Comparison of ENCODE assay signal across 18 cellular contexts in genomic region chr1:10068605-10069294, GRCh38. TPM values are rescaled to one million over a fixed set of nuclear protein-coding genes. Genes with fewer than 3 reads are reported as not detected.
DNase-seq lines count a peak whose midpoint lies in the region; ATAC-seq, FAIRE-seq and TF ChIP-seq lines count a peak whose summit lies in the region.
"Had no signal": no experiment of that assay in that cellular context is flagged by ENCODE, and none has a peak within 500 bp of the region (broad histone marks: within the 10 kb centered on the region; RNA-seq: fewer than 3 reads in every experiment).

No MANE protein-coding gene starts in this region.

- H2BK120ac ChIP-seq in trophoblast cell (ENCODE audit: insufficient read depth, low read length, poor library complexity): no peak overlapping the region

- no peaks in the 10 kb centered on the region for H3K27me3 Mint-ChIP-seq in endodermal cell (ENCODE audit: insufficient read depth)
- H3K27me3 Mint-ChIP-seq in naive thymus-derived CD8-positive, alpha-beta T cell: no peaks in the 10 kb centered on the region
- H3K27me3 Mint-ChIP-seq: CD4-positive, alpha-beta memory T cell had no signal

- no peak overlapping the region for H4K12ac ChIP-seq in trophoblast cell (ENCODE audit: low read depth, low read length)

- FAIRE-seq in urothelium cell line (lab: Jason Lieb, UNC): no peak
- FAIRE-seq: pancreas, RCC 7860 had no signal

- peak overlapping the region; percentile 21 for H2BK5ac ChIP-seq in trophoblast cell (ENCODE audit: low read depth, low read length, poor library complexity)

- H3K36me3 Mint-ChIP-seq in endodermal cell (ENCODE audit: low read depth): peaks cover 20% of the 10 kb centered on the region
- peaks cover 0 to 31% (median 0%) of the 10 kb centered on the region in 3 donors for H3K36me3 Mint-ChIP-seq in naive thymus-derived CD8-positive, alpha-beta T cell

- H3K23ac ChIP-seq in trophoblast cell (ENCODE audit: low read length): no peak overlapping the region

- peaks cover 6% of the 10 kb centered on the region for H3K4me1 Mint-ChIP-seq in endodermal cell
- peaks cover 13 to 30% (median 21%) of the 10 kb centered on the region in 4 donors for H3K4me1 Mint-ChIP-seq in naive thymus-derived CD8-positive, alpha-beta T cell

- H3K18ac ChIP-seq in trophoblast cell (ENCODE audit: low read length): peak overlapping the region; percentile 37

- H3K9ac ChIP-seq in endodermal cell (ENCODE audit: extremely low read depth, low read length, poor library complexity, severe bottlenecking) (no peak overlapping the region), trophoblast cell (ENCODE audit: low read length) (no peak overlapping the region)

- H4K8ac ChIP-seq in trophoblast cell (ENCODE audit: low read depth, low read length): no peak overlapping the region

- H3K79me1 ChIP-seq in trophoblast cell (ENCODE audit: low read length): no peaks in the 10 kb centered on the region

- no peak overlapping the region for H3K4ac ChIP-seq in trophoblast cell (ENCODE audit: low read depth, low read length)

- no peak overlapping the region for H3K27ac Mint-ChIP-seq in endodermal cell
- peak overlapping the region in 1 of 10 donors; percentile 21 for H3K27ac Mint-ChIP-seq in naive thymus-derived CD8-positive, alpha-beta T cell
- H3K27ac Mint-ChIP-seq: activated CD8-positive, alpha-beta T cell treated with anti-CD3 and anti-CD28 coated beads, Interleukin-2, amount 10 ng/mL, durations not matched to agents 7 days and 5 days; activated T-helper 1 cell treated with anti-CD3 and anti-CD28 coated beads, Interleukin-12 subunit alpha, Interleukin-12 subunit beta, Interleukin-2, Interleukin-4 antibody, amounts not matched to agents 30 ng/mL and 10 ng/mL and 1 ng/mL, durations not matched to agents 14 hours and 24 hours and 36 hours had no signal

- peaks cover 9% of the 10 kb centered on the region for H3K4me1 ChIP-seq in right cardiac atrium (ENCODE audit: control insufficient read depth, insufficient read depth, low read length)
- no peaks in the 10 kb centered on the region for H3K4me1 ChIP-seq in endodermal cell (ENCODE audit: control insufficient read depth, insufficient read depth, low read length)
- H3K4me1 ChIP-seq in trophoblast cell (ENCODE audit: control insufficient read depth in 1 of 2, insufficient read depth in 2 of 2, low read length in 2 of 2): peaks cover 7 to 10% of the 10 kb centered on the region in 2 experiments

- H2AFZ ChIP-seq in trophoblast cell (ENCODE audit: insufficient read depth, low read length, poor library complexity): no peak overlapping the region

- no peaks in the 10 kb centered on the region for H3K9me3 Mint-ChIP-seq in endodermal cell
- H3K9me3 Mint-ChIP-seq in naive thymus-derived CD8-positive, alpha-beta T cell: no peaks in the 10 kb centered on the region
- H3K9me3 Mint-ChIP-seq: activated T-helper 1 cell treated with anti-CD3 and anti-CD28 coated beads, Interleukin-12 subunit alpha, Interleukin-12 subunit beta, Interleukin-2, Interleukin-4 antibody, amounts not matched to agents 30 ng/mL and 10 ng/mL and 1 ng/mL, durations not matched to agents 14 hours and 24 hours and 36 hours; CD4-positive, alpha-beta memory T cell had no signal

- ATAC-seq in right cardiac atrium: no peak
- ATAC-seq in left cardiac atrium: no peak
- no peak for ATAC-seq in HG03280 (IDR thresholded peaks at IDR 0.05; ENCODE audit: unreplicated experiment)
- ATAC-seq in naive thymus-derived CD8-positive, alpha-beta T cell: no peak
- ATAC-seq: activated CD8-positive, alpha-beta T cell treated with anti-CD3 and anti-CD28 coated beads, Interleukin-2, amount 10 ng/mL, durations not matched to agents 7 days and 5 days; pancreas had no signal

- POLR2A ChIA-PET in naive thymus-derived CD8-positive, alpha-beta T cell (lab: Charles Lee): no interaction called here

- no peak overlapping the region for H3K4me3 Mint-ChIP-seq in endodermal cell
- H3K4me3 Mint-ChIP-seq in naive thymus-derived CD8-positive, alpha-beta T cell: no peak overlapping the region
- H3K4me3 Mint-ChIP-seq: activated CD8-positive, alpha-beta T cell treated with anti-CD3 and anti-CD28 coated beads, Interleukin-2, amount 10 ng/mL, durations not matched to agents 7 days and 5 days; activated T-helper 1 cell treated with anti-CD3 and anti-CD28 coated beads, Interleukin-12 subunit alpha, Interleukin-12 subunit beta, Interleukin-2, Interleukin-4 antibody, amounts not matched to agents 30 ng/mL and 10 ng/mL and 1 ng/mL, durations not matched to agents 14 hours and 24 hours and 36 hours; CD4-positive, alpha-beta memory T cell had no signal

- 84% methylated on average over 6 of the region's 6 CpGs for WGBS in right cardiac atrium
- 91 to 100% methylated on average over 3 to 6 of the region's 6 CpGs for WGBS in endodermal cell (ENCODE audit: insufficient coverage in 1 of 2, insufficient read length in 1 of 2), 2 experiments
- no CpG with 5 or more reads among the region's 6 CpGs for WGBS in trophoblast cell (ENCODE audit: extremely low coverage, insufficient coverage, insufficient read length)

- H3K14ac ChIP-seq in trophoblast cell (ENCODE audit: low read length): no peak overlapping the region

- H3K4me2 ChIP-seq in trophoblast cell (ENCODE audit: low read length): no peak overlapping the region

- H2BK12ac ChIP-seq in trophoblast cell (ENCODE audit: low read length): no peak overlapping the region

- H3K27ac ChIP-seq in right cardiac atrium (ENCODE audit: low read length) (peak overlapping the region; percentile 30), endodermal cell (ENCODE audit: low read depth, low read length) (no peak overlapping the region), trophoblast cell (ENCODE audit: low read depth, low read length) (no peak overlapping the region)
- H3K27ac ChIP-seq: coronary artery, pancreas had no signal

- DNase-seq in right cardiac atrium (no peak), left cardiac atrium (no peak), endodermal cell (no peak), trophoblast cell (peak; percentile 71 to 85), urothelium cell line (ENCODE audit: low spot score) (no peak)
- no peak for DNase-seq in NK-92 treated with Interleukin-12 subunit alpha and Interleukin-12 subunit beta, amount 100 ng/mL, for 24 hours (lab: John Stamatoyannopoulos, UW)
- no peak for DNase-seq in naive thymus-derived CD8-positive, alpha-beta T cell
- DNase-seq: activated CD8-positive, alpha-beta T cell treated with anti-CD3 and anti-CD28 coated beads, Interleukin-2, amount 10 ng/mL, durations not matched to agents 7 days and 5 days; adrenal gland; CD4-positive, alpha-beta memory T cell; erythroblast; NCI-H1105; pancreas; SW 1271 had no signal

- H3K36me3 ChIP-seq in endodermal cell (ENCODE audit: control insufficient read depth, insufficient read depth, low read length) (no peaks in the 10 kb centered on the region), trophoblast cell (ENCODE audit: control insufficient read depth in 1 of 2, insufficient read depth in 2 of 2, low read length in 2 of 2) (peaks cover 0 to 2% of the 10 kb centered on the region in 2 experiments)
- H3K36me3 ChIP-seq: adrenal gland, pancreas had no signal

- TF ChIP-seq CTCF in endodermal cell (conservative IDR thresholded peaks at IDR 0.05): peak; percentile 39

- H3K9me3 ChIP-seq in right cardiac atrium (ENCODE audit: control insufficient read depth, low read length) (no peaks in the 10 kb centered on the region), endodermal cell (ENCODE audit: control insufficient read depth, low read length) (no peaks in the 10 kb centered on the region), trophoblast cell (ENCODE audit: insufficient read depth, low read depth, low read length) (no peaks in the 10 kb centered on the region)
- H3K9me3 ChIP-seq: adrenal gland, pancreas had no signal

- H4K91ac ChIP-seq in trophoblast cell (ENCODE audit: low read depth, low read length): no peak overlapping the region

- H3K4me3 ChIP-seq in right cardiac atrium (ENCODE audit: low read length) (no peak overlapping the region), endodermal cell (ENCODE audit: low read length) (no peak overlapping the region), trophoblast cell (ENCODE audit: low read depth, low read length) (no peak overlapping the region)
- H3K4me3 ChIP-seq: adrenal gland, coronary artery, pancreas had no signal

- H3K27me3 ChIP-seq in right cardiac atrium (ENCODE audit: control insufficient read depth, insufficient read depth) (no peaks in the 10 kb centered on the region), endodermal cell (ENCODE audit: control insufficient read depth, insufficient read depth, low read length, poor library complexity, severe bottlenecking) (no peaks in the 10 kb centered on the region), trophoblast cell (ENCODE audit: insufficient read depth, low read length) (no peaks in the 10 kb centered on the region)
- H3K27me3 ChIP-seq: adrenal gland, pancreas had no signal

- intact Hi-C loops in right cardiac atrium (cut with DNase I): no loop called here
- intact Hi-C loops in left cardiac atrium (cut with DNase I): no loop called here

- no peak overlapping the region for H2AK5ac ChIP-seq in trophoblast cell (ENCODE audit: low read length)

- H3K79me2 ChIP-seq in trophoblast cell (ENCODE audit: control insufficient read depth, insufficient read depth, low read length, poor library complexity): peaks cover 2% of the 10 kb centered on the region

RNA-seq across cellular contexts. Expression of gene UBE4B, which starts 36.0 kb away (rescaled TPM):
- total RNA-seq in right cardiac atrium (10 to 100 TPM; 53.8 to 90.5 (median 65.3) TPM), left cardiac atrium (10 to 100 TPM; 42.9 to 47.8 TPM), endodermal cell (10 to 100 TPM; 62.7 to 73.3 TPM)
- polyA plus RNA-seq in right cardiac atrium: 24.1 TPM
- 45.2 TPM for polyA plus RNA-seq in endodermal cell (2013, experiment 1 of 2)
- polyA plus RNA-seq in endodermal cell (2013, experiment 2 of 2): 41.2 TPM
- polyA plus RNA-seq in trophoblast cell (2013): 43.2 and 44.4 TPM in 2 replicates
- total RNA-seq in naive thymus-derived CD8-positive, alpha-beta T cell: 10 to 100 TPM; 40.0 to 45.3 TPM
- polyA plus RNA-seq in naive thymus-derived CD8-positive, alpha-beta T cell: 10 to 100 TPM in 1 of 3 donors, 1 to 10 TPM in 2; 8.4 to 10.4 (median 9.6) TPM

Comparison
In these comparisons a context has a peak if more than half of its experiments do, and no peak if none do; other contexts are left out.
1. DNase-seq: peak in trophoblast cell (2 of 2); none in right cardiac atrium (0 of 3), left cardiac atrium (single experiment), endodermal cell (single experiment), urothelium cell line (single experiment), NK-92 treated with Interleukin-12 subunit alpha and Interleukin-12 subunit beta, amount 100 ng/mL, for 24 hours (single experiment) and naive thymus-derived CD8-positive, alpha-beta T cell (0 of 10).